In the genomic region with DNA sequence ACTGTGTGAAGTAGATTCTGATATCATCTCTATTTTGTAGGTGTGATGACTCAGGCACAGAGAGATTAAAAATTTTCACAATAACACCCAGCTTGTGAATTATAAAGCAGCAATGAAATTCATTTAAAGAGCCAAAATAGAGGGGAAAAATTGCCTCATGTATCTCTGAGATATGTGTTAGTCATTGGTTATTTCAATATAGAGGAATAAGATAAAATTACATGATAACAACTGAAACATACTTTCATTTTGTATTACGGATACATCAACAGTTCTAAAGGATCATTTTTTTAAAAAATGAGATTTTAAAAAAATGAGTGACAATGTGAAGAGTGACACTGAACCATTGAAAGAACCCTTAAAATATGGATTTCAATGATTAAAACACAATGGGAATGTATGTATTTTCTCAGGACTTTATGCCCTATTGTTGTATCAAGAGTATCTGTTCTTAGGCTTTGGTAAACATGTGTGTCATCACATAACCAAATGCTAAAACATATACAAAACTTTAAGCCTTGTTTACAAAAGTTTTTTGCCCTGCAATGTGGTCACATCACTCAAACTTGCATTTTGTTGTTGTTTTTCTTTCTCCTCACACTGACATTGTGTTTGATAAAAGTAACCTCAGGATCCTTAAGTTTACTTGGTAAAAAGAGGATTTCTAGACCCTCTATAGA, we compare ENCODE assay signal across 2 cellular contexts.
TF ChIP-seq lines count a peak whose summit lies in the region.

No MANE protein-coding gene starts in this region.

TF ChIP-seq in GM23338, 12 proteins besides CTCF, POLR2A, EP300 and RAD21 (continued from another document):
- TF ChIP-seq EZH2phosphoT487 (IDR thresholded peaks at IDR 0.05; ENCODE audit: unreplicated experiment) (no peak), EZH2 (IDR thresholded peaks at IDR 0.05; ENCODE audit: low read depth, unreplicated experiment) (no peak), CREB1 (CRISPR knock-in tag; IDR thresholded peaks at IDR 0.05; ENCODE audit: low read depth) (no peak), NANOG (IDR thresholded peaks at IDR 0.05; ENCODE audit: borderline replicate concordance) (no peak)

TF ChIP-seq in H1, 55 proteins besides CTCF, POLR2A, EP300 and RAD21 (continued from another document):
- TF ChIP-seq, protein P1, sequence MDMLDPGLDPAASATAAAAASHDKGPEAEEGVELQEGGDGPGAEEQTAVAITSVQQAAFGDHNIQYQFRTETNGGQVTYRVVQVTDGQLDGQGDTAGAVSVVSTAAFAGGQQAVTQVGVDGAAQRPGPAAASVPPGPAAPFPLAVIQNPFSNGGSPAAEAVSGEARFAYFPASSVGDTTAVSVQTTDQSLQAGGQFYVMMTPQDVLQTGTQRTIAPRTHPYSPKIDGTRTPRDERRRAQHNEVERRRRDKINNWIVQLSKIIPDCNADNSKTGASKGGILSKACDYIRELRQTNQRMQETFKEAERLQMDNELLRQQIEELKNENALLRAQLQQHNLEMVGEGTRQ (IDR thresholded peaks at IDR 0.05; ENCODE audit: low read length) = no peak
